In genomic region chr12:71582925-71583324, GRCh38 we compare ENCODE assay signal across 31 cellular contexts.
DNase-seq lines count a peak whose midpoint lies in the region; ATAC-seq, FAIRE-seq and TF ChIP-seq lines count a peak whose summit lies in the region.
"Had no signal": no experiment of that assay in that cellular context is flagged by ENCODE, and none has a peak within 500 bp of the region (broad histone marks: within the 10 kb centered on the region; RNA-seq: fewer than 3 reads in every experiment).

No MANE protein-coding gene starts in this region.

- TF ChIP-seq CTCF in HepG2 (CRISPR knock-in tag; IDR thresholded peaks at IDR 0.05), result no peak
- no peak for TF ChIP-seq CTCF in right lobe of liver (IDR thresholded peaks at IDR 0.05)
- no peak for TF ChIP-seq CTCF in smooth muscle cell (IDR thresholded peaks at IDR 0.05; ENCODE audit: borderline replicate concordance, insufficient read depth, poor library complexity, severe bottlenecking)

- no peak for TF ChIP-seq EP300 in HepG2 (IDR thresholded peaks at IDR 0.05; ENCODE audit: low read depth in 2 of 2, low read length in 2 of 2)
- no peak for TF ChIP-seq EP300 in HepG2 (CRISPR knock-in tag; IDR thresholded peaks at IDR 0.05; ENCODE audit: borderline replicate concordance)

- DNase-seq in HepG2 (ENCODE audit: low spot score), result no peak
- no peak for DNase-seq in right lobe of liver
- DNase-seq in smooth muscle cell (lab: John Stamatoyannopoulos, UW; ENCODE audit: unreplicated experiment), result no peak
- no peak for DNase-seq in small intestine
- DNase-seq: 8988T; ACHN; AML-193; BE2C; C1 segment of cervical spinal cord; Caco-2; Calu3; CD4-positive, alpha-beta memory T cell; CD4-positive, alpha-beta T cell; CD4-positive, CD25-positive, alpha-beta regulatory T cell; CD8-positive, alpha-beta memory T cell; CD8-positive, alpha-beta T cell; COR-L47; DMS 273 treated with DMSO at 0.1 percent for 48 hours; DMS153; DMS53; DMS79; DMS79 treated with DMSO at 0.1 percent for 48 hours; DND-41; EL had no signal

- H3K36me3 ChIP-seq in HepG2 (replicated peaks in 1 of 2; ENCODE audit: control insufficient read depth in 1 of 2, insufficient read depth in 2 of 2, low read length in 2 of 2) (peaks cover 13 to 49% of the 10 kb centered on the region in 2 experiments), right lobe of liver (no peaks in the 10 kb centered on the region), smooth muscle cell (ENCODE audit: low read depth) (no peaks in the 10 kb centered on the region), small intestine (ENCODE audit: control insufficient read depth in 2 of 2, insufficient read depth in 2 of 2, low read length in 2 of 2) (no peaks in the 10 kb centered on the region)
- H3K36me3 ChIP-seq: BLaER1; BLaER1 treated with 17β-estradiol and CSF1 and Interleukin-3, amounts not matched to agents 10 nM and 100 nM had no signal

- H3K27me3 ChIP-seq in HepG2 (ENCODE audit: control insufficient read depth in 1 of 2, insufficient read depth in 2 of 2, low read length in 2 of 2) (no peaks in the 10 kb centered on the region), right lobe of liver (no peaks in the 10 kb centered on the region), smooth muscle cell (ENCODE audit: low read depth) (no peaks in the 10 kb centered on the region), small intestine (ENCODE audit: control insufficient read depth in 2 of 2, insufficient read depth in 2 of 2, low read length in 2 of 2) (no peaks in the 10 kb centered on the region)
- H3K27me3 ChIP-seq: BE2C; BLaER1; BLaER1 treated with 17β-estradiol and CSF1 and Interleukin-3, amounts not matched to agents 10 nM and 100 nM had no signal

- H3K4me2 ChIP-seq in HepG2 (ENCODE audit: low read depth, low read length), result no peak overlapping the region
- no peak overlapping the region for H3K4me2 ChIP-seq in smooth muscle cell
- H3K4me2 ChIP-seq: A549; BLaER1; BLaER1 treated with 17β-estradiol and CSF1 and Interleukin-3, amounts not matched to agents 10 nM and 100 nM had no signal

- CTCF ChIA-PET in HepG2 (lab: Yijun Ruan, JAX; ENCODE audit: low intra/inter-chr PET ratio, low total read pairs), result no interaction called here

- TF ChIP-seq POLR2A in HepG2 (IDR thresholded peaks at IDR 0.05; ENCODE audit: insufficient read depth in 1 of 2, low read depth in 2 of 2, low read length in 2 of 2) (no peak), right lobe of liver (IDR thresholded peaks at IDR 0.05) (no peak)

- H3K27ac ChIP-seq in HepG2 (ENCODE audit: extremely low read length, insufficient read depth, low read length) (no peak overlapping the region), right lobe of liver (no peak overlapping the region), smooth muscle cell (ENCODE audit: low read depth) (peak overlapping the region; percentile 98), small intestine (ENCODE audit: low read depth in 1 of 2, low read length in 1 of 2) (no peak overlapping the region)
- H3K27ac ChIP-seq: 22Rv1; A549; BLaER1; BLaER1 treated with 17β-estradiol and CSF1 and Interleukin-3, amounts not matched to agents 10 nM and 100 nM; C4-2B had no signal

- H4K20me1 ChIP-seq in HepG2 (ENCODE audit: insufficient read depth, low read length) (no peaks in the 10 kb centered on the region), smooth muscle cell (ENCODE audit: low read depth) (no peaks in the 10 kb centered on the region)
- H4K20me1 ChIP-seq: BLaER1; BLaER1 treated with 17β-estradiol and CSF1 and Interleukin-3, amounts not matched to agents 10 nM and 100 nM had no signal

- TF ChIP-seq RAD21 in HepG2 (CRISPR knock-in tag; IDR thresholded peaks at IDR 0.05), result no peak

- POLR2A ChIA-PET in HepG2 (lab: Yijun Ruan, JAX), result no interaction called here

- FAIRE-seq in HepG2 (lab: Jason Lieb, UNC) (no peak), small intestine (lab: Jason Lieb, UNC) (no peak)
- FAIRE-seq: A204.1, A549, D721Med had no signal

- H3K9ac ChIP-seq in HepG2 (ENCODE audit: insufficient read depth, low read depth, low read length) (no peak overlapping the region), smooth muscle cell (ENCODE audit: low read depth) (no peak overlapping the region)
- H3K9ac ChIP-seq: BLaER1; BLaER1 treated with 17β-estradiol and CSF1 and Interleukin-3, amounts not matched to agents 10 nM and 100 nM had no signal

- WGBS in HepG2 (ENCODE audit: low lambda C conversion rate), result 95% methylated on average over 2 of the region's 2 CpGs
- 70% methylated on average over 2 of the region's 2 CpGs for WGBS in right lobe of liver (ENCODE audit: insufficient coverage, low coverage, low lambda C conversion rate, missing lambda C conversion rate)
- WGBS in smooth muscle cell (ENCODE audit: low lambda C conversion rate), result 93% methylated on average over 2 of the region's 2 CpGs
- WGBS in small intestine, 3 donors, result 87 to 95% (median 88%) methylated on average over 2 of the region's 2 CpGs

- no peak for ATAC-seq in HepG2
- no peak for ATAC-seq in right lobe of liver
- ATAC-seq: A549; CD8-positive, alpha-beta T cell had no signal

- BruUV-seq in HepG2 (replicated peaks; lab: Mats Ljungman, UMichigan), result no TSS peak

- H3K9me3 ChIP-seq in HepG2 (ENCODE audit: low read length), result no peaks in the 10 kb centered on the region
- H3K9me3 ChIP-seq in right lobe of liver, result no peaks in the 10 kb centered on the region
- no peaks in the 10 kb centered on the region for H3K9me3 ChIP-seq in smooth muscle cell (replicated peaks; ENCODE audit: low read depth)
- no peaks in the 10 kb centered on the region for H3K9me3 ChIP-seq in small intestine (ENCODE audit: control insufficient read depth, low read depth)
- H3K9me3 ChIP-seq: A549, BE2C, BLaER1, Caco-2 had no signal

- H3K4me1 ChIP-seq in HepG2 (ENCODE audit: insufficient read depth, low read length) (no peaks in the 10 kb centered on the region), right lobe of liver (no peaks in the 10 kb centered on the region), smooth muscle cell (ENCODE audit: low read depth) (no peaks in the 10 kb centered on the region), small intestine (ENCODE audit: control insufficient read depth in 2 of 2, insufficient read depth in 1 of 2, low read depth in 1 of 2, low read length in 1 of 2) (no peaks in the 10 kb centered on the region)
- H3K4me1 ChIP-seq: A549; BLaER1; BLaER1 treated with 17β-estradiol and CSF1 and Interleukin-3, amounts not matched to agents 10 nM and 100 nM; Caco-2 had no signal

- H3K79me2 ChIP-seq in HepG2 (ENCODE audit: insufficient read depth, low read length) (no peaks in the 10 kb centered on the region), smooth muscle cell (ENCODE audit: low read depth) (no peaks in the 10 kb centered on the region)

- in situ Hi-C loops in HepG2 (cut with HindIII; ENCODE audit: extremely low pct_ligation_motif_present, low pct_unique_long_range_greater_than_20kb), result no loop called here

- no peaks in the 10 kb centered on the region for H3F3A ChIP-seq in smooth muscle cell (ENCODE audit: low read depth)

- intact Hi-C loops in HepG2 (cut with micrococcal nuclease; ENCODE audit: unreplicated experiment), result no loop called here
- intact Hi-C loops in right lobe of liver (cut with DNase I), result no loop called here

- no peak overlapping the region for H2AFZ ChIP-seq in HepG2 (ENCODE audit: low read length)
- no peak overlapping the region for H2AFZ ChIP-seq in smooth muscle cell (ENCODE audit: low read depth)

- H3K4me3 ChIP-seq in HepG2 (replicated peaks in 1 of 3; ENCODE audit: insufficient read depth in 1 of 3, low read depth in 2 of 3, low read length in 3 of 3), result no peak overlapping the region
- no peak overlapping the region for H3K4me3 ChIP-seq in right lobe of liver
- no peak overlapping the region for H3K4me3 ChIP-seq in smooth muscle cell
- no peak overlapping the region for H3K4me3 ChIP-seq in small intestine (ENCODE audit: low read depth in 1 of 2, low read length in 2 of 2)
- H3K4me3 ChIP-seq: A549; BLaER1; BLaER1 treated with 17β-estradiol and CSF1 and Interleukin-3, amounts not matched to agents 10 nM and 100 nM had no signal

TF ChIP-seq in HepG2, 621 proteins besides CTCF, POLR2A, EP300 and RAD21:
- TF ChIP-seq HNRNPK (IDR thresholded peaks at IDR 0.05; ENCODE audit: low read depth, low read length, poor library complexity, severe bottlenecking), result peak; percentile 96
- TF ChIP-seq AKAP8 (CRISPR knock-in tag; IDR thresholded peaks at IDR 0.05), result no peak
